ENCODE assay signal across 33 cellular contexts in genomic region chr7:121286186-121286585, GRCh38. TPM values are rescaled to one million over a fixed set of nuclear protein-coding genes. Genes with fewer than 3 reads are reported as not detected.
"Had no signal": no experiment of that assay in that cellular context is flagged by ENCODE, and none has a peak within 500 bp of the region (broad histone marks: within the 10 kb centered on the region; RNA-seq: fewer than 3 reads in every experiment).

No MANE protein-coding gene starts in this region.

- H3K4me2 ChIP-seq: smooth muscle cell had no signal

- H3K4me3 Mint-ChIP-seq: central memory CD8-positive, alpha-beta T cell; dendritic cell treated with granulocyte-macrophage colony-stimulating factor and Interleukin-4, amounts not matched to agents 40 ng/mL and 50 ng/mL, for 4 days; endodermal cell; immature natural killer cell; naive thymus-derived CD8-positive, alpha-beta T cell; neural crest cell; T-cell; T-helper 2 cell treated with Interferon-gamma antibody and Interleukin-4, amounts not matched to agents 5 μg/mL and 100 μg/mL, for 36 hours; type B pancreatic cell had no signal

- H3K36me3 Mint-ChIP-seq: T-cell, type B pancreatic cell had no signal

- DNase-seq: activated CD4-positive, alpha-beta T cell treated with anti-CD3 and anti-CD28 coated beads for 4 hours; activated CD4-positive, alpha-beta T cell treated with anti-CD3 and anti-CD28 coated beads, Interleukin-2, amount 50 U/mL, for 48 hours; activated CD4-positive, CD25-positive, alpha-beta regulatory T cell; activated CD8-positive, alpha-beta memory T cell treated with anti-CD3 and anti-CD28 coated beads for 24 hours; activated CD8-positive, alpha-beta memory T cell treated with anti-CD3 and anti-CD28 coated beads, Interleukin-2, amount 50 U/mL, for 4 hours; activated gamma-delta T cell treated with Interleukin-2 at 50 U/mL for 16 hours; activated naive CD4-positive, alpha-beta T cell treated with anti-CD3 and anti-CD28 coated beads, Interleukin-2, amount 50 U/mL, for 16 hours; endodermal cell; foreskin fibroblast; head of caudate nucleus; hypothalamus; immature natural killer cell; kidney; midbrain; naive thymus-derived CD8-positive, alpha-beta T cell; nucleus accumbens; pancreas; psoas muscle; stimulated activated CD4-positive, alpha-beta T cell treated with anti-CD3 and anti-CD28 coated beads, Interleukin-1b, Interleukin-23, amount 100 ng/mL, for 48 hours; stimulated activated CD4-positive, alpha-beta T cell treated with anti-CD3 and anti-CD28 coated beads, Interleukin-4, amount 100 ng/mL, for 4 hours; stimulated activated CD8-positive, alpha-beta memory T cell treated with anti-CD3 and anti-CD28 coated beads, Interleukin-4, amount 100 ng/mL, for 48 hours; stimulated activated naive CD4-positive, alpha-beta T cell; T-cell; uterus had no signal

- H3K27ac Mint-ChIP-seq: dendritic cell treated with granulocyte-macrophage colony-stimulating factor and Interleukin-4, amounts not matched to agents 40 ng/mL and 50 ng/mL, for 4 days; endodermal cell; immature natural killer cell; T-cell; T-helper 2 cell treated with Interferon-gamma antibody and Interleukin-4, amounts not matched to agents 5 μg/mL and 100 μg/mL, for 36 hours; type B pancreatic cell had no signal

- H3K4me3 ChIP-seq: pancreas, psoas muscle, smooth muscle cell, thoracic aorta, uterus had no signal

- H3K9me3 ChIP-seq: pancreas, thoracic aorta, uterus had no signal

- H3K4me1 ChIP-seq: pancreas, psoas muscle, uterus had no signal

- H3K36me3 ChIP-seq: pancreas, uterus had no signal

- H3K4me1 Mint-ChIP-seq: central memory CD8-positive, alpha-beta T cell; endodermal cell; immature natural killer cell; neural crest cell; T-cell had no signal

- H3K27ac ChIP-seq: pancreas, psoas muscle, thoracic aorta, uterus had no signal

- ATAC-seq: esophagus mucosa; naive thymus-derived CD8-positive, alpha-beta T cell; pancreas; psoas muscle; T-cell had no signal

- H3K27me3 Mint-ChIP-seq: dendritic cell treated with granulocyte-macrophage colony-stimulating factor and Interleukin-4, amounts not matched to agents 40 ng/mL and 50 ng/mL, for 4 days; naive thymus-derived CD8-positive, alpha-beta T cell; T-cell; type B pancreatic cell had no signal

- H3K27me3 ChIP-seq: pancreas, uterus had no signal

RNA-seq across cellular contexts. Expression of gene WNT16, which starts 42.6 kb away (rescaled TPM):
- total RNA-seq: bronchial epithelial cell, kidney, neural crest cell, smooth muscle cell, thoracic aorta had no signal
- polyA plus RNA-seq: immature natural killer cell; naive thymus-derived CD8-positive, alpha-beta T cell; psoas muscle had no signal
